ENCODE assay signal across 8 cellular contexts in the genomic region with DNA sequence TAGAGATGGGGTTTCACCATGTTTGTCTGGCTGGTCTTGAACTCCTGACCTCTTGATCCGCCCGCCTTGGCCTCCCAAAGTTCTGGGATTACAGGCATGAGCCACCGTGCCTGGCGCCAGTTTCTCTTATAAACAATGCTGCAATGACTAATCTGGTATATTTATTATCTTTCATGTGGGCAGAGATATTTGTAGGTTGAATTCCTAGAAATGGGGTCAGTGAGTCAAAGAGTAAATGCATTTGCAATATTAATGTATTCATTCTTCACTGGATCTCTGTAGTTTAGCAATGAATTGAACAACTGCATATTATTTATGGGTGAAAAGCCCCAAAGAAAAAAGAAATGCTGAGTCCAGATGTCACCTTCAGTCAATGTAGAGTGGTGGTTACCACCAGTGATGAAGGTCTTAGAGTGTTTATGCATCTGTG. TPM values are rescaled to one million over a fixed set of nuclear protein-coding genes. Genes with fewer than 3 reads are reported as not detected.
DNase-seq lines count a peak whose midpoint lies in the region; ATAC-seq, FAIRE-seq and TF ChIP-seq lines count a peak whose summit lies in the region.

No MANE protein-coding gene starts in this region.

- BruUV-seq in endothelial cell of umbilical vein (replicated peaks; lab: Mats Ljungman, UMichigan), result no TSS peak

- intact Hi-C loops in heart right ventricle (cut with DNase I) (no loop called here), right cardiac atrium (cut with DNase I) (no loop called here), endothelial cell of umbilical vein (cut with micrococcal nuclease) (no loop called here)

- H3K4me1 ChIP-seq in heart right ventricle (peaks cover 0 to 36% (median 13%) of the 10 kb centered on the region in 9 donors), right cardiac atrium (ENCODE audit: control insufficient read depth, insufficient read depth, low read length) (no peaks in the 10 kb centered on the region), endothelial cell of umbilical vein (ENCODE audit: control insufficient read depth, extremely low read depth, insufficient read depth, low read length) (peaks cover 16% of the 10 kb centered on the region)

- no peaks in the 10 kb centered on the region for H4K20me1 ChIP-seq in endothelial cell of umbilical vein (replicated peaks; ENCODE audit: control insufficient read depth, extremely low read depth, insufficient read depth, low read length)

- peaks cover 43% of the 10 kb centered on the region for H3K4me1 Mint-ChIP-seq in stimulated activated naive CD8-positive, alpha-beta T cell treated with anti-CD3 and anti-CD28 coated beads, Interleukin-15, amount 100 ng/mL, for 72 hours

- no peak overlapping the region for H2AFZ ChIP-seq in endothelial cell of umbilical vein (ENCODE audit: low read depth, low read length)

- DNase-seq in heart right ventricle (no peak), right cardiac atrium (no peak), endothelial cell of umbilical vein (ENCODE audit: low read depth, low spot score) (peak; percentile 49), DMS153 (lab: John Stamatoyannopoulos, UW) (no peak), DMS53 (lab: John Stamatoyannopoulos, UW) (no peak), NCI-H526 treated with DMSO at 0.1 percent for 48 hours (lab: John Stamatoyannopoulos, UW) (no peak)
- peak; percentile 80 for DNase-seq in activated CD4-positive, alpha-beta T cell treated with anti-CD3 and anti-CD28 coated beads for 48 hours
- peak; percentile 49 to 77 for DNase-seq in stimulated activated naive CD8-positive, alpha-beta T cell treated with anti-CD3 and anti-CD28 coated beads, Interleukin-15, amount 100 ng/mL, for 72 hours

- FAIRE-seq in endothelial cell of umbilical vein (lab: Jason Lieb, UNC), result no peak

- H3K79me2 ChIP-seq in endothelial cell of umbilical vein (ENCODE audit: control insufficient read depth, insufficient read depth, low read length), result no peaks in the 10 kb centered on the region

- peaks cover 7 to 8% of the 10 kb centered on the region in 2 donors for H3K9me3 Mint-ChIP-seq in stimulated activated naive CD8-positive, alpha-beta T cell treated with anti-CD3 and anti-CD28 coated beads, Interleukin-15, amount 100 ng/mL, for 72 hours

- TF ChIP-seq POLR2A in endothelial cell of umbilical vein (IDR thresholded peaks at IDR 0.05; ENCODE audit: low read depth, low read length), result no peak

- ATAC-seq in heart right ventricle, result no peak
- ATAC-seq in right cardiac atrium, result no peak
- ATAC-seq in stimulated activated naive CD8-positive, alpha-beta T cell treated with anti-CD3 and anti-CD28 coated beads, Interleukin-15, amount 100 ng/mL, for 72 hours, result peak; percentile 63

- no peak overlapping the region for H3K9ac ChIP-seq in endothelial cell of umbilical vein (replicated peaks; ENCODE audit: extremely low read depth, insufficient read depth, low read length)

- H3K4me2 ChIP-seq in endothelial cell of umbilical vein (ENCODE audit: insufficient read depth, low read length), result no peak overlapping the region

- H3K9me3 ChIP-seq in heart right ventricle, result peaks cover 0 to 6% (median 0%) of the 10 kb centered on the region in 11 donors
- no peaks in the 10 kb centered on the region for H3K9me3 ChIP-seq in right cardiac atrium (ENCODE audit: control insufficient read depth, low read length)
- no peaks in the 10 kb centered on the region for H3K9me3 ChIP-seq in endothelial cell of umbilical vein (replicated peaks; ENCODE audit: control insufficient read depth, insufficient read depth, low read length)

- CTCF ChIA-PET in endothelial cell of umbilical vein (lab: Charles Lee), result interaction anchor here (1.8 kb wide), 1 partner anchor 51 kb away, joined by 8 read pairs; no protein-coding TSS in a partner anchor

- peak overlapping the region; percentile 94 to 97 for H3K27ac Mint-ChIP-seq in stimulated activated naive CD8-positive, alpha-beta T cell treated with anti-CD3 and anti-CD28 coated beads, Interleukin-15, amount 100 ng/mL, for 72 hours

- H3K36me3 ChIP-seq in heart right ventricle (no peaks in the 10 kb centered on the region), endothelial cell of umbilical vein (ENCODE audit: control insufficient read depth in 2 of 2, extremely low read depth in 1 of 2, insufficient read depth in 2 of 2, low read length in 2 of 2) (no peaks in the 10 kb centered on the region)

- H3K4me3 ChIP-seq in heart right ventricle (no peak overlapping the region), right cardiac atrium (ENCODE audit: low read length) (no peak overlapping the region), endothelial cell of umbilical vein (replicated peaks in 1 of 3; ENCODE audit: insufficient read depth in 1 of 3, low read depth in 1 of 3, low read length in 3 of 3) (no peak overlapping the region)

- dilution Hi-C loops in endothelial cell of umbilical vein (cut with MboI; ENCODE audit: extremely low pct_ligation_motif_present, low sequenced_read_pairs), result no loop called here

- POLR2A ChIA-PET in endothelial cell of umbilical vein (lab: Charles Lee), result no interaction called here

- H3K4me3 Mint-ChIP-seq in stimulated activated naive CD8-positive, alpha-beta T cell treated with anti-CD3 and anti-CD28 coated beads, Interleukin-15, amount 100 ng/mL, for 72 hours, result peak overlapping the region; percentile 70 to 77

- H3K9me1 ChIP-seq in endothelial cell of umbilical vein (replicated peaks; ENCODE audit: control insufficient read depth, extremely low read depth, insufficient read depth, low read length), result no peaks in the 10 kb centered on the region

- TF ChIP-seq CTCF in heart right ventricle (IDR thresholded peaks at IDR 0.05) (no peak), endothelial cell of umbilical vein (IDR thresholded peaks at IDR 0.05; ENCODE audit: extremely low read depth in 1 of 2, insufficient read depth in 1 of 2, low read depth in 1 of 2, low read length in 2 of 2) (no peak)

- H3K27me3 ChIP-seq in heart right ventricle, result no peaks in the 10 kb centered on the region
- no peaks in the 10 kb centered on the region for H3K27me3 ChIP-seq in right cardiac atrium (ENCODE audit: control insufficient read depth, insufficient read depth)
- no peaks in the 10 kb centered on the region for H3K27me3 ChIP-seq in endothelial cell of umbilical vein (ENCODE audit: control insufficient read depth in 2 of 2, insufficient read depth in 2 of 2, low read length in 2 of 2)

- no peaks in the 10 kb centered on the region for H3K27me3 Mint-ChIP-seq in stimulated activated naive CD8-positive, alpha-beta T cell treated with anti-CD3 and anti-CD28 coated beads, Interleukin-15, amount 100 ng/mL, for 72 hours

- 84 to 87% methylated on average over 4 of the region's 4 CpGs for WGBS in heart right ventricle, 2 donors
- WGBS in right cardiac atrium, result 83% methylated on average over 4 of the region's 4 CpGs

- H3K27ac ChIP-seq in heart right ventricle (peak overlapping the region in 7 of 10 donors; percentile 40 to 73 (median 62)), right cardiac atrium (ENCODE audit: low read length) (no peak overlapping the region), endothelial cell of umbilical vein (ENCODE audit: insufficient read depth, low read depth, low read length) (no peak overlapping the region)

TF ChIP-seq in endothelial cell of umbilical vein, 7 proteins besides CTCF, POLR2A, EP300 and RAD21:
- TF ChIP-seq FOS (IDR thresholded peaks at IDR 0.05; ENCODE audit: borderline replicate concordance, insufficient read depth, low read length) (peak; percentile 43), GATA2 (IDR thresholded peaks at IDR 0.05; ENCODE audit: insufficient read depth, insufficient read length, low read depth, low read length) (peak; percentile 63), JUN (IDR thresholded peaks at IDR 0.05; ENCODE audit: borderline replicate concordance, insufficient read depth, insufficient read length, low read depth) (no peak), MYC (IDR thresholded peaks at IDR 0.05; ENCODE audit: low read depth, low read length) (no peak)
TF ChIP-seq in endothelial cell of umbilical vein: peak in this region for 2.

RNA-seq across cellular contexts. Expression of a gene that starts 22.8 kb away (rescaled TPM):
- total RNA-seq in heart right ventricle (10 to 100 TPM in 1 of 10 donors, 1 to 10 TPM in 7, under 1 TPM in 2; 0.68 to 11.3 (median 3.3) TPM), right cardiac atrium (10 to 100 TPM in 1 of 4 donors, 1 to 10 TPM in 3; 3.2 to 10.3 (median 5.8) TPM), endothelial cell of umbilical vein (0.31 TPM in 1 of 2 replicates, not detected in the other)
- polyA plus RNA-seq in heart right ventricle (1 to 10 TPM; 1.3 to 3.7 TPM), right cardiac atrium (3.5 TPM), endothelial cell of umbilical vein (0.11 and 0.14 TPM in 2 replicates)
- polyA plus RNA-seq in endothelial cell of umbilical vein (2011; cell fraction: cytosol; rRNA removed), result 0.08 and 0.09 TPM in 2 replicates
- polyA plus RNA-seq in endothelial cell of umbilical vein (2011; cell fraction: nucleus; rRNA removed), result 0.22 and 0.28 TPM in 2 replicates
- not detected in 2 replicates for polyA plus RNA-seq in endothelial cell of umbilical vein (2012)
- 0.21 and 0.27 TPM in 2 replicates for polyA minus RNA-seq in endothelial cell of umbilical vein
- polyA minus RNA-seq in endothelial cell of umbilical vein (2011; cell fraction: cytosol; rRNA and poly(A)+ RNA removed), result not detected
- 0.05 TPM in 1 of 2 replicates, not detected in the other for polyA minus RNA-seq in endothelial cell of umbilical vein (2011; cell fraction: nucleus; rRNA and poly(A)+ RNA removed)

RNA-seq across cellular contexts. Expression of a gene that starts 52.5 kb away (rescaled TPM):
- total RNA-seq in heart right ventricle, result 1 to 10 TPM; 1.3 to 5.7 (median 3.2) TPM
- polyA plus RNA-seq in heart right ventricle, result 1 to 10 TPM; 2.3 to 2.9 TPM
- 10 to 100 TPM in 1 of 4 donors, 1 to 10 TPM in 3; 6.3 to 10.9 (median 8.2) TPM for total RNA-seq in right cardiac atrium
- polyA plus RNA-seq in right cardiac atrium, result 9.8 TPM
- 6.6 and 10.7 TPM in 2 replicates for total RNA-seq in endothelial cell of umbilical vein
- polyA plus RNA-seq in endothelial cell of umbilical vein, result 14.0 and 14.9 TPM in 2 replicates
- polyA plus RNA-seq in endothelial cell of umbilical vein (2011; cell fraction: cytosol; rRNA removed), result 12.9 and 13.9 TPM in 2 replicates
- 4.9 and 5.7 TPM in 2 replicates for polyA plus RNA-seq in endothelial cell of umbilical vein (2011; cell fraction: nucleus; rRNA removed)
- polyA plus RNA-seq in endothelial cell of umbilical vein (2012), result 16.0 and 18.3 TPM in 2 replicates
- polyA minus RNA-seq in endothelial cell of umbilical vein, result 3.5 and 6.5 TPM in 2 replicates
- polyA minus RNA-seq in endothelial cell of umbilical vein (2011; cell fraction: cytosol; rRNA and poly(A)+ RNA removed), result not detected
- polyA minus RNA-seq in endothelial cell of umbilical vein (2011; cell fraction: nucleus; rRNA and poly(A)+ RNA removed), result 2.0 and 2.1 TPM in 2 replicates

Comparison
In these comparisons a context has a peak if more than half of its experiments do, and no peak if none do; other contexts are left out.
1. H3K27ac ChIP-seq: peak in heart right ventricle (7 of 10); none in right cardiac atrium (single experiment) and endothelial cell of umbilical vein (single experiment).
2. DNase-seq: peak in activated CD4-positive, alpha-beta T cell treated with anti-CD3 and anti-CD28 coated beads for 48 hours (single experiment), endothelial cell of umbilical vein (single experiment) and stimulated activated naive CD8-positive, alpha-beta T cell treated with anti-CD3 and anti-CD28 coated beads, Interleukin-15, amount 100 ng/mL, for 72 hours (2 of 2); none in heart right ventricle (0 of 2), right cardiac atrium (0 of 3), DMS153 (single experiment), DMS53 (single experiment) and NCI-H526 treated with DMSO at 0.1 percent for 48 hours (single experiment).